In genomic region chrX:40112996-40113395, GRCh38 we compare ENCODE assay signal across 1 cellular context.
TF ChIP-seq lines count a peak whose summit lies in the region.

No MANE protein-coding gene starts in this region.

TF ChIP-seq in HEK293, 187 proteins besides CTCF, POLR2A, EP300 and RAD21 (continued from another document):
- peak; percentile 53 for TF ChIP-seq ZNF518A (tag by site-specific recombination; conservative IDR thresholded peaks at IDR 0.05; ENCODE audit: low read depth)
